13 cellular contexts compared by ENCODE assay signal in the genomic region with DNA sequence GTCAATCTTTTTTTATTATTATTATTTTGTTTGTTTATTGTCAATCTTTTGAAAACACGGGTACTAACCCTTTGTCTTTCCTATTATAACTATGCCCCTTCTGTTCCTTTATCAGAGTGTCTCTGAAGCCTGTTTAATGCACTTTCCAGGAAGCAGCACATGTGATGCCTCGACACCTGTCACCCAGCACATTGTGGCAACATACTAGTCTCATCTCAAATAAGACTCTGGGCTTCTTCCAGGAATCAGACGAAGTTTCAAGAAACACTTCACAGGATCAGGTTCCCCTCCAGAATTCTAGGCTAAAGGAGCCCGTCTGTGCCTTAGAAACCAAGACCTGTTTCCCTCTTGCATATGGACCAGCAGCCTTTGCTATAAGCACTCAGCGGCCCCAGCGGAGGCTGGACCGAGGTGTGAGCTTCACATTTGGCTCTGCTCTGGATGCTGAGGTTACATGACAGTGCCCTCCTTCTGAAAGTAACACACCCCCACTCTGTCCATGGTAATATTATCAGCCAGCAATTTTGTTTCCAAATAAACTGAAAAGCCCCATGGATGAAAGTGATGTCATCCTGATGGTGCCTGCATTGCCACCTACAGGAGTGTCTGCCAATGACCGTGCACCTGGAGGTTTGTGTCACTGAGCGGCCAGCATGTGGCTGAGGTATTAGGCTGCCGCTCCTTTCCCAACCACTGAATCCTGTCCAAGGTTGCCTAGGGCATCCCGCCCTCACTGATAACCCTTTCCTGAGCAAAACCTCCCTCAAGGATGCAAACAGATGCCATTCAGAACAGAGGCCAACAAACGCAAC. TPM values are rescaled to one million over a fixed set of nuclear protein-coding genes. Genes with fewer than 3 reads are reported as not detected.
DNase-seq lines count a peak whose midpoint lies in the region; ATAC-seq and TF ChIP-seq lines count a peak whose summit lies in the region.
"Had no signal": no experiment of that assay in that cellular context is flagged by ENCODE, and none has a peak within 500 bp of the region (broad histone marks: within the 10 kb centered on the region; RNA-seq: fewer than 3 reads in every experiment).

No MANE protein-coding gene starts in this region.

- no peaks in the 10 kb centered on the region for H3K9me2 ChIP-seq in OCI-LY7 (ENCODE audit: insufficient read depth, low read length)

- BruUV-seq in OCI-LY7 (replicated peaks; lab: Mats Ljungman, UMichigan) = no TSS peak

- peak; percentile 62 for TF ChIP-seq CTCF in OCI-LY7 (conservative IDR thresholded peaks at IDR 0.05; ENCODE audit: low read length)
- TF ChIP-seq CTCF in epithelial cell of proximal tubule (conservative IDR thresholded peaks at IDR 0.05; ENCODE audit: low read depth, low read length) = peak; percentile 25
- no peak for TF ChIP-seq CTCF in upper lobe of right lung (IDR thresholded peaks at IDR 0.05)
- no peak for TF ChIP-seq CTCF in esophagus muscularis mucosa (IDR thresholded peaks at IDR 0.05)
- no peak for TF ChIP-seq CTCF in gastrocnemius medialis (IDR thresholded peaks at IDR 0.05 in 4 of 5, conservative IDR thresholded peaks at IDR 0.05 in 1 of 5)

- no peak overlapping the region for H3K4me2 ChIP-seq in OCI-LY7 (ENCODE audit: low read length)

- TF ChIP-seq POLR2A in esophagus muscularis mucosa (IDR thresholded peaks at IDR 0.05; ENCODE audit: low read depth) = no peak
- no peak for TF ChIP-seq POLR2A in gastrocnemius medialis (IDR thresholded peaks at IDR 0.05)

- H2AFZ ChIP-seq in OCI-LY7 (ENCODE audit: low read length) = no peak overlapping the region
- H2AFZ ChIP-seq: parathyroid adenoma had no signal

- H3K4me1 Mint-ChIP-seq in activated CD8-positive, alpha-beta memory T cell treated with anti-CD3 and anti-CD28 coated beads, Interleukin-2, amount 10 ng/mL, durations not matched to agents 7 days and 5 days = peaks cover 12% of the 10 kb centered on the region

- in situ Hi-C loops in gastrocnemius medialis (cut with MboI; ENCODE audit: low sequenced_read_pairs in 4 of 4) = no loop called here

- H3K27ac ChIP-seq in OCI-LY7 (ENCODE audit: low read depth, low read length, poor library complexity, severe bottlenecking) = no peak overlapping the region
- no peak overlapping the region for H3K27ac ChIP-seq in upper lobe of right lung
- H3K27ac ChIP-seq in esophagus muscularis mucosa (replicated peaks in 1 of 4) = no peak overlapping the region
- H3K27ac ChIP-seq in gastrocnemius medialis = no peak overlapping the region
- H3K27ac ChIP-seq: C4-2B, parathyroid adenoma had no signal

- H3K27me3 ChIP-seq in upper lobe of right lung = no peaks in the 10 kb centered on the region
- H3K27me3 ChIP-seq in esophagus muscularis mucosa = peaks cover 0 to 19% (median 0%) of the 10 kb centered on the region in 4 donors
- H3K27me3 ChIP-seq in gastrocnemius medialis = peaks cover 0 to 3% (median 0%) of the 10 kb centered on the region in 3 donors

- intact Hi-C loops in OCI-LY7 (cut with micrococcal nuclease; ENCODE audit: unreplicated experiment) (no loop called here), upper lobe of right lung (cut with DNase I) (no loop called here), esophagus muscularis mucosa (cut with DNase I) (no loop called here), gastrocnemius medialis (cut with DNase I; ENCODE audit: low total_unique reads) (no loop called here)

- H3K36me3 ChIP-seq in OCI-LY7 (ENCODE audit: insufficient read depth, low read length) = no peaks in the 10 kb centered on the region
- peaks cover 14% of the 10 kb centered on the region for H3K36me3 ChIP-seq in upper lobe of right lung
- peaks cover 0 to 12% (median 2%) of the 10 kb centered on the region in 4 donors for H3K36me3 ChIP-seq in esophagus muscularis mucosa
- H3K36me3 ChIP-seq in gastrocnemius medialis = no peaks in the 10 kb centered on the region

- H3K4me1 ChIP-seq in OCI-LY7 (ENCODE audit: insufficient read depth, low read length, poor library complexity, severe bottlenecking) (peaks cover 2% of the 10 kb centered on the region), upper lobe of right lung (no peaks in the 10 kb centered on the region), esophagus muscularis mucosa (no peaks in the 10 kb centered on the region), gastrocnemius medialis (no peaks in the 10 kb centered on the region)
- H3K4me1 ChIP-seq: parathyroid adenoma had no signal

- no peak for DNase-seq in activated CD8-positive, alpha-beta memory T cell treated with anti-CD3 and anti-CD28 coated beads, Interleukin-2, amount 10 ng/mL, durations not matched to agents 7 days and 5 days
- no peak for DNase-seq in activated CD8-positive, alpha-beta memory T cell treated with anti-CD3 and anti-CD28 coated beads, Interleukin-2, amount 50 U/mL, for 4 hours
- peak; percentile 39 for DNase-seq in OCI-LY7 (ENCODE audit: low spot score)
- DNase-seq in epithelial cell of proximal tubule (ENCODE audit: low read depth) = no peak
- no peak for DNase-seq in upper lobe of right lung
- DNase-seq in esophagus muscularis mucosa (ENCODE audit: extremely low spot score) = no peak
- no peak for DNase-seq in gastrocnemius medialis
- no peak for DNase-seq in stimulated activated CD4-positive, alpha-beta T cell treated with anti-CD3 and anti-CD28 coated beads, Interleukin-15, amount 100 ng/mL, for 24 hours
- DNase-seq: activated effector memory CD4-positive, alpha-beta T cell treated with anti-CD3 and anti-CD28 coated beads, Interleukin-2, amount 50 U/mL, for 16 hours; NCI-H187 treated with DMSO at 0.1 percent for 48 hours; T1000 had no signal

- peak; percentile 32 for ATAC-seq in activated CD8-positive, alpha-beta memory T cell treated with anti-CD3 and anti-CD28 coated beads, Interleukin-2, amount 10 ng/mL, durations not matched to agents 7 days and 5 days
- peak; percentile 43 for ATAC-seq in upper lobe of right lung
- ATAC-seq in gastrocnemius medialis = no peak

- H3K4me3 Mint-ChIP-seq in activated CD8-positive, alpha-beta memory T cell treated with anti-CD3 and anti-CD28 coated beads, Interleukin-2, amount 10 ng/mL, durations not matched to agents 7 days and 5 days = no peak overlapping the region

- CTCF ChIA-PET in activated CD8-positive, alpha-beta memory T cell treated with anti-CD3 and anti-CD28 coated beads, Interleukin-2, amount 10 ng/mL, durations not matched to agents 7 days and 5 days (lab: Charles Lee) = no interaction called here
- CTCF ChIA-PET in OCI-LY7 (lab: Charles Lee; ENCODE audit: unreplicated experiment) = no interaction called here

- POLR2A ChIA-PET in OCI-LY7 (lab: Charles Lee) = no interaction called here

- no peaks in the 10 kb centered on the region; the same call in 1 of the 2 replicates for H4K20me1 ChIP-seq in OCI-LY7 (ENCODE audit: insufficient read depth, low read length)

- no peaks in the 10 kb centered on the region for H3K9me3 ChIP-seq in OCI-LY7 (ENCODE audit: low read length)
- no peaks in the 10 kb centered on the region for H3K9me3 ChIP-seq in upper lobe of right lung
- no peaks in the 10 kb centered on the region for H3K9me3 ChIP-seq in esophagus muscularis mucosa
- H3K9me3 ChIP-seq in gastrocnemius medialis = no peaks in the 10 kb centered on the region

- H3K9me3 Mint-ChIP-seq in activated CD8-positive, alpha-beta memory T cell treated with anti-CD3 and anti-CD28 coated beads, Interleukin-2, amount 10 ng/mL, durations not matched to agents 7 days and 5 days (ENCODE audit: low read depth) = no peaks in the 10 kb centered on the region

- H3K27ac Mint-ChIP-seq in activated CD8-positive, alpha-beta memory T cell treated with anti-CD3 and anti-CD28 coated beads, Interleukin-2, amount 10 ng/mL, durations not matched to agents 7 days and 5 days = no peak overlapping the region

- no peaks in the 10 kb centered on the region for H3K27me3 Mint-ChIP-seq in activated CD8-positive, alpha-beta memory T cell treated with anti-CD3 and anti-CD28 coated beads, Interleukin-2, amount 10 ng/mL, durations not matched to agents 7 days and 5 days

- WGBS in esophagus muscularis mucosa = 56% methylated on average over 12 of the region's 12 CpGs

- TF ChIP-seq EP300 in esophagus muscularis mucosa (IDR thresholded peaks at IDR 0.05) = no peak

- H3K4me3 ChIP-seq in OCI-LY7 (ENCODE audit: low read depth, low read length, poor library complexity, severe bottlenecking) (no peak overlapping the region), epithelial cell of proximal tubule (ENCODE audit: low read depth, low read length) (no peak overlapping the region), upper lobe of right lung (no peak overlapping the region), esophagus muscularis mucosa (no peak overlapping the region), gastrocnemius medialis (no peak overlapping the region)

- peaks cover 2% of the 10 kb centered on the region for H3K36me3 Mint-ChIP-seq in activated CD8-positive, alpha-beta memory T cell treated with anti-CD3 and anti-CD28 coated beads, Interleukin-2, amount 10 ng/mL, durations not matched to agents 7 days and 5 days

- no peaks in the 10 kb centered on the region for H3K79me2 ChIP-seq in OCI-LY7 (ENCODE audit: insufficient read depth, low read depth, low read length)
- H3K79me2 ChIP-seq: parathyroid adenoma had no signal

RNA-seq across cellular contexts. Expression of a gene that starts 38.1 kb away (rescaled TPM):
- total RNA-seq in activated CD8-positive, alpha-beta memory T cell treated with anti-CD3 and anti-CD28 coated beads, Interleukin-2, amount 10 ng/mL, durations not matched to agents 7 days and 5 days = 100 to 1,000 TPM; 333 to 418 TPM
- total RNA-seq in OCI-LY7 (2014; rRNA removed; shearing (Covaris generic)) = 139 and 165 TPM in 2 replicates
- total RNA-seq in OCI-LY7 (2022) (192 and 217 TPM in 2 replicates), epithelial cell of proximal tubule (40.6 and 44.9 TPM in 2 replicates), upper lobe of right lung (2.1 TPM), esophagus muscularis mucosa (1 to 10 TPM in 1 of 4 donors, under 1 TPM in 3; 0.17 to 1.2 (median 0.87) TPM), gastrocnemius medialis (1 to 10 TPM in 1 of 4 donors, under 1 TPM in 2, not detected in 1; 0.25 to 1.4 (median 0.65) TPM)

Comparison
In these comparisons a context has a peak if more than half of its experiments do, and no peak if none do; other contexts are left out.
1. ATAC-seq: peak in activated CD8-positive, alpha-beta memory T cell treated with anti-CD3 and anti-CD28 coated beads, Interleukin-2, amount 10 ng/mL, durations not matched to agents 7 days and 5 days (single experiment) and upper lobe of right lung (single experiment); none in gastrocnemius medialis (0 of 2).
2. CTCF ChIP-seq: peak in OCI-LY7 (single experiment) and epithelial cell of proximal tubule (single experiment); none in upper lobe of right lung (single experiment), esophagus muscularis mucosa (0 of 3) and gastrocnemius medialis (0 of 5).
3. RNA of a gene that starts 38.1 kb away (total RNA-seq): 333 to 418 TPM in activated CD8-positive, alpha-beta memory T cell treated with anti-CD3 and anti-CD28 coated beads, Interleukin-2, amount 10 ng/mL, durations not matched to agents 7 days and 5 days, 139 to 217 TPM in OCI-LY7 and 40.6 to 44.9 TPM in epithelial cell of proximal tubule; 2.1 TPM in upper lobe of right lung (single experiment), 0.17 to 1.2 TPM in esophagus muscularis mucosa and 0.25 to 1.4 TPM in gastrocnemius medialis; every median in the first group is over 10 times any median in the second.